In genomic region chr19:4972509-4973230, GRCh38 we compare ENCODE assay signal across 13 cellular contexts. TPM values are rescaled to one million over a fixed set of nuclear protein-coding genes. Genes with fewer than 3 reads are reported as not detected.
DNase-seq lines count a peak whose midpoint lies in the region; ATAC-seq and TF ChIP-seq lines count a peak whose summit lies in the region.
"Had no signal": no experiment of that assay in that cellular context is flagged by ENCODE, and none has a peak within 500 bp of the region (broad histone marks: within the 10 kb centered on the region; RNA-seq: fewer than 3 reads in every experiment).

No MANE protein-coding gene starts in this region.

- H3K9me3 ChIP-seq in Loucy (ENCODE audit: insufficient read depth, low read depth, low read length), result no peaks in the 10 kb centered on the region
- H3K9me3 ChIP-seq in HAP-1, result no peaks in the 10 kb centered on the region

- peaks cover 2% of the 10 kb centered on the region for H3K36me3 Mint-ChIP-seq in neural crest cell (ENCODE audit: low read depth)

- no peak overlapping the region for H2AFZ ChIP-seq in Loucy (ENCODE audit: low read length)

- no peaks in the 10 kb centered on the region for H3K9me3 Mint-ChIP-seq in neural crest cell

- peak overlapping the region; percentile 84 for H3K4me3 Mint-ChIP-seq in neural crest cell

- H3K79me2 ChIP-seq in Loucy (ENCODE audit: insufficient read depth, low read length), result peaks cover 82% of the 10 kb centered on the region

- TF ChIP-seq CTCF in Loucy (conservative IDR thresholded peaks at IDR 0.05; ENCODE audit: low read length) (no peak), neural crest cell (conservative IDR thresholded peaks at IDR 0.05) (no peak)

- no peak for ATAC-seq in HG02759 (IDR thresholded peaks at IDR 0.05; ENCODE audit: unreplicated experiment)

- peaks cover 13% of the 10 kb centered on the region for H3K27me3 Mint-ChIP-seq in neural crest cell (ENCODE audit: low read depth)

- peaks cover 70% of the 10 kb centered on the region for H4K20me1 ChIP-seq in Loucy (ENCODE audit: insufficient read depth, low read length, poor library complexity, severe bottlenecking)

- H3K4me1 Mint-ChIP-seq in neural crest cell, result peaks cover 57% of the 10 kb centered on the region

- DNase-seq in Caki2 (ENCODE audit: low read depth) (peak; percentile 71), dermis blood vessel endothelial cell (peak; percentile 57), neural crest cell (ENCODE audit: low read depth, low spot score) (no peak), GM19240 (ENCODE audit: insufficient read length, low spot score) (no peak), HAP-1 (ENCODE audit: low spot score in 2 of 2) (no peak)
- no peak for DNase-seq in activated CD4-positive, alpha-beta T cell treated with anti-CD3 and anti-CD28 coated beads for 4 hours
- DNase-seq: activated gamma-delta T cell treated with Interleukin-2 at 50 U/mL for 16 hours; DMS79 treated with DMSO at 0.1 percent for 48 hours; erythroblast; NCI-H69; stimulated activated CD4-positive, alpha-beta T cell treated with anti-CD3 and anti-CD28 coated beads, Interleukin-4, amount 100 ng/mL, for 4 hours had no signal

- H3K4me3 ChIP-seq in Loucy (ENCODE audit: low read length, poor library complexity, severe bottlenecking) (peak overlapping the region; percentile 88), HAP-1 (no peak overlapping the region)

- no peaks in the 10 kb centered on the region for H3K27me3 ChIP-seq in Loucy (ENCODE audit: insufficient read depth, low read length, poor library complexity, severe bottlenecking)
- H3K27me3 ChIP-seq in HAP-1 (ENCODE audit: low read depth), result no peaks in the 10 kb centered on the region

- in situ Hi-C loops in Caki2 (cut with HindIII; ENCODE audit: low pct_unique_long_range_greater_than_20kb, low sequenced_read_pairs), result no loop called here
- in situ Hi-C loops in HAP-1 (cut with MboI; ENCODE audit: low sequenced_read_pairs), result no loop called here

- peak overlapping the region; percentile 90 for H3K9ac ChIP-seq in Loucy (ENCODE audit: low read depth, low read length, poor library complexity, severe bottlenecking)

- H3K9me2 ChIP-seq in Loucy (replicated peaks; ENCODE audit: low read depth, low read length), result no peaks in the 10 kb centered on the region

- H3K4me2 ChIP-seq in Loucy (ENCODE audit: low read depth, low read length, poor library complexity, severe bottlenecking), result peak overlapping the region; percentile 99

- H3F3A ChIP-seq in Loucy (ENCODE audit: low read depth), result no peaks in the 10 kb centered on the region

- H3K27ac Mint-ChIP-seq in neural crest cell (ENCODE audit: unreplicated experiment), result no peak overlapping the region

- peaks cover 30% of the 10 kb centered on the region for H3K4me1 ChIP-seq in Loucy (ENCODE audit: insufficient read depth, low read length, poor library complexity, severe bottlenecking)
- H3K4me1 ChIP-seq in HAP-1, result peaks cover 9% of the 10 kb centered on the region

- H3K36me3 ChIP-seq in Loucy (ENCODE audit: insufficient read depth, low read length), result peaks cover 14% of the 10 kb centered on the region; the same call in 1 of the 2 replicates
- no peaks in the 10 kb centered on the region for H3K36me3 ChIP-seq in HAP-1 (replicated peaks)

RNA-seq across cellular contexts. Expression of gene KDM4B, which starts 3.8 kb away (rescaled TPM):
- 21.0 and 29.2 TPM in 2 replicates for total RNA-seq in Caki2 (2014; rRNA removed; shearing (Covaris generic); ENCODE audit: low replicate concordance)
- total RNA-seq in dermis blood vessel endothelial cell, result 13.4 and 20.2 TPM in 2 replicates
- total RNA-seq in neural crest cell, result 43.3 and 45.4 TPM in 2 replicates

Comparison
In these comparisons a context has a peak if more than half of its experiments do, and no peak if none do; other contexts are left out.
1. DNase-seq: peak in Caki2 (single experiment) and dermis blood vessel endothelial cell (single experiment); none in neural crest cell (single experiment), GM19240 (single experiment), activated CD4-positive, alpha-beta T cell treated with anti-CD3 and anti-CD28 coated beads for 4 hours (0 of 2) and HAP-1 (0 of 2).